Comparison of ENCODE assay signal across 16 cellular contexts in the genomic region with DNA sequence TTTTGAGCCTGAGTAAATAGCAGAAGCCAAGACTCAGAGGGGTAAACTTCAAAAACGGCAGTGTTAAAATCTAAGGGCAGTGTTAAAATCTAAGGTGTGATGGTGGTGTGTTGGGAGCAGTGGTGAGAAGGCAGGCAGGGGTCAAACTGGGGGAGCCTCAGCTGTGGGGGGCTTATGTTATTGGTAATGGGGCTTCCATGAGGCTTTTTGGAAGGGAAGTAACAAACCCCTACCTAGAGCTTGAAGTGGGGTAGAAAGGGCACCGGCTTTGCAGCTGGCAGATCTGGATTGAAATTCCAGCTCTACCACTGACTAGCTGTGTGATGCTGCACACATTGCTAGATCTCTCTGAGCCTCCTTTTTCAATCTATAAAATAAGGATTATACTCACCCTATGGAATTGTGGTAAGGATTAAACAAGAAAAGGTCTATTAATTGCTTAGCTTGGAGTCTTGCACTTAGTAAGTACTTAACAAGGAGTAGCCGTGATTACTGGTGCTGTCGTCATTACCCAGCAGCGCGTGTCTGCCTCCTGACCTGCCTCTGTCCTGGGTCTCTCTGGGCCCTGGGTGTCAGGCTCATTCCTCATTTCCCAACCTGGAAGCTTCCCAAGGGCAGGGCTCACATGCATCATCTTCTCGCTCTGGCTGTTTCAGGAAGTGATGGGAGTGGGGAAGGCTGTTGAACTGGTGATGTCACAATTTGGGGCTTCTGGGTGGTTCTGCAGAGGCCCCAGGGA. TPM values are rescaled to one million over a fixed set of nuclear protein-coding genes. Genes with fewer than 3 reads are reported as not detected.
DNase-seq lines count a peak whose midpoint lies in the region; ATAC-seq, FAIRE-seq and TF ChIP-seq lines count a peak whose summit lies in the region.
"Had no signal": no experiment of that assay in that cellular context is flagged by ENCODE, and none has a peak within 500 bp of the region (broad histone marks: within the 10 kb centered on the region; RNA-seq: fewer than 3 reads in every experiment).

No MANE protein-coding gene starts in this region.

- ATAC-seq in right lobe of liver (peak in 1 of 4 donors; percentile 22), HepG2 (no peak), upper lobe of right lung (no peak), HG03097 (IDR thresholded peaks at IDR 0.05; ENCODE audit: low FRiP score, unreplicated experiment) (no peak)
- ATAC-seq: activated T-cell treated with anti-CD3 and anti-CD28 coated beads, Interleukin-2, amount 50 U/mL, for 72 hours; body of pancreas had no signal

- FAIRE-seq in HepG2 (lab: Jason Lieb, UNC) = no peak

- H2AFZ ChIP-seq in HepG2 (ENCODE audit: low read length) (no peak overlapping the region), mammary epithelial cell (ENCODE audit: low read depth, low read length) (no peak overlapping the region)

- H3K4me2 ChIP-seq in HepG2 (ENCODE audit: low read depth, low read length) = no peak overlapping the region
- H3K4me2 ChIP-seq in mammary epithelial cell (ENCODE audit: insufficient read depth, low read depth, low read length) = no peak overlapping the region

- CTCF ChIA-PET in HepG2 (lab: Yijun Ruan, JAX; ENCODE audit: low intra/inter-chr PET ratio, low total read pairs) = no interaction called here
- CTCF ChIA-PET in mammary epithelial cell (lab: Charles Lee; ENCODE audit: low non-redundant PET) = interaction anchor here (0.6 kb wide), 2 partner anchors 15 to 18 kb away, joined by 3 read pairs; a partner anchor contains a TSS

- H3K27me3 ChIP-seq in right lobe of liver (no peaks in the 10 kb centered on the region), HepG2 (ENCODE audit: control insufficient read depth in 1 of 2, insufficient read depth in 2 of 2, low read length in 2 of 2) (peaks cover 13 to 44% of the 10 kb centered on the region in 2 experiments; a peak in 3 of 5 replicates), mammary epithelial cell (ENCODE audit: insufficient read depth, low read length) (no peaks in the 10 kb centered on the region), upper lobe of right lung (peaks cover 4% of the 10 kb centered on the region)
- H3K27me3 ChIP-seq: body of pancreas, esophagus muscularis mucosa, SJCRH30 had no signal

- TF ChIP-seq EP300 in HepG2 (IDR thresholded peaks at IDR 0.05; ENCODE audit: low read depth in 2 of 2, low read length in 2 of 2) (no peak), HepG2 (CRISPR knock-in tag; IDR thresholded peaks at IDR 0.05; ENCODE audit: borderline replicate concordance) (no peak)

- TF ChIP-seq POLR2A in right lobe of liver (IDR thresholded peaks at IDR 0.05) = no peak
- no peak for TF ChIP-seq POLR2A in HepG2 (IDR thresholded peaks at IDR 0.05; ENCODE audit: insufficient read depth in 1 of 2, low read depth in 2 of 2, low read length in 2 of 2)

- in situ Hi-C loops in HepG2 (cut with HindIII; ENCODE audit: extremely low pct_ligation_motif_present, low pct_unique_long_range_greater_than_20kb) = no loop called here
- in situ Hi-C loops in mammary epithelial cell (cut with MboI; ENCODE audit: low sequenced_read_pairs in 2 of 2) = no loop called here

- TF ChIP-seq CTCF in right lobe of liver (IDR thresholded peaks at IDR 0.05) (no peak), HepG2 (CRISPR knock-in tag; IDR thresholded peaks at IDR 0.05) (no peak), mammary epithelial cell (conservative IDR thresholded peaks at IDR 0.05 in 1 of 2, IDR thresholded peaks at IDR 0.05 in 1 of 2; ENCODE audit: extremely low read depth in 1 of 2, insufficient read depth in 1 of 2, low read depth in 1 of 2, low read length in 2 of 2) (no peak), upper lobe of right lung (IDR thresholded peaks at IDR 0.05) (no peak)

- no peak overlapping the region for H3K27ac ChIP-seq in right lobe of liver
- no peak overlapping the region for H3K27ac ChIP-seq in HepG2 (ENCODE audit: extremely low read length, insufficient read depth, low read length)
- no peak overlapping the region for H3K27ac ChIP-seq in mammary epithelial cell (ENCODE audit: insufficient read depth, low read depth, low read length)
- no peak overlapping the region for H3K27ac ChIP-seq in upper lobe of right lung
- H3K27ac ChIP-seq: esophagus muscularis mucosa, SJCRH30 had no signal

- dilution Hi-C loops in mammary epithelial cell (cut with HindIII; ENCODE audit: low sequenced_read_pairs) = loop anchor here (5.0 to 10.0 kb wide), 5 partner anchors 37 to 294 kb away; no protein-coding TSS in a partner anchor

- H3K4me1 ChIP-seq in right lobe of liver (no peaks in the 10 kb centered on the region), HepG2 (ENCODE audit: insufficient read depth, low read length) (no peaks in the 10 kb centered on the region), mammary epithelial cell (ENCODE audit: insufficient read depth, low read length) (peaks cover 56% of the 10 kb centered on the region), upper lobe of right lung (peaks cover 12% of the 10 kb centered on the region)

- POLR2A ChIA-PET in HepG2 (lab: Yijun Ruan, JAX) = no interaction called here

- no TSS peak for BruUV-seq in HepG2 (replicated peaks; lab: Mats Ljungman, UMichigan)
- BruUV-seq in mammary epithelial cell (replicated peaks; lab: Mats Ljungman, UMichigan) = no TSS peak

- intact Hi-C loops in right lobe of liver (cut with DNase I) = loop anchor here in 1 of 2 donors (5.0 kb wide), 1 partner anchor 43 kb away; no protein-coding TSS in a partner anchor
- intact Hi-C loops in HepG2 (cut with micrococcal nuclease; ENCODE audit: unreplicated experiment) = no loop called here
- intact Hi-C loops in mammary epithelial cell (cut with micrococcal nuclease) = loop anchor here (10.0 kb wide), 1 partner anchor 664 kb away; no protein-coding TSS in a partner anchor
- intact Hi-C loops in upper lobe of right lung (cut with DNase I) = loop anchor here (5.0 kb wide), 1 partner anchor 53 kb away; no protein-coding TSS in a partner anchor

- 0 out of 2 replicates have a peak, but pooled peaks cover 2% of the 10 kb centered on the region for H4K20me1 ChIP-seq in HepG2 (ENCODE audit: insufficient read depth, low read length)
- no peaks in the 10 kb centered on the region for H4K20me1 ChIP-seq in mammary epithelial cell (ENCODE audit: insufficient read depth, low read length)

- DNase-seq in right lobe of liver (peak in 2 of 3 donors; percentile 20 to 34), HepG2 (ENCODE audit: low spot score) (no peak), mammary epithelial cell (peak; percentile 58), glomerular visceral epithelial cell (ENCODE audit: extremely low spot score) (peak; percentile 64), upper lobe of right lung (peak; percentile 57), OCI-M2 (lab: John Stamatoyannopoulos, UW; ENCODE audit: unreplicated experiment) (no peak)
- DNase-seq in activated CD4-positive, alpha-beta T cell treated with anti-CD3 and anti-CD28 coated beads, Interleukin-2, amount 50 U/mL, for 4 hours = no peak
- DNase-seq: activated CD4-positive, CD25-positive, alpha-beta regulatory T cell; activated T-cell treated with anti-CD3 and anti-CD28 coated beads, Interleukin-2, amount 50 U/mL, for 72 hours; NCI-H524; stimulated activated CD4-positive, alpha-beta T cell treated with anti-CD3 and anti-CD28 coated beads, Interleukin-15, amount 100 ng/mL, for 24 hours had no signal

- no peak for TF ChIP-seq RAD21 in HepG2 (CRISPR knock-in tag; IDR thresholded peaks at IDR 0.05)

- H3K36me3 ChIP-seq in right lobe of liver (no peaks in the 10 kb centered on the region), HepG2 (replicated peaks in 1 of 2; ENCODE audit: control insufficient read depth in 1 of 2, insufficient read depth in 2 of 2, low read length in 2 of 2) (no peaks in the 10 kb centered on the region), mammary epithelial cell (ENCODE audit: insufficient read depth, low read length) (no peaks in the 10 kb centered on the region), upper lobe of right lung (no peaks in the 10 kb centered on the region)
- H3K36me3 ChIP-seq: esophagus muscularis mucosa, SJCRH30 had no signal

- no peak overlapping the region for H3K9ac ChIP-seq in HepG2 (ENCODE audit: insufficient read depth, low read depth, low read length)
- no peak overlapping the region for H3K9ac ChIP-seq in mammary epithelial cell (ENCODE audit: insufficient read depth, low read length)

- no peaks in the 10 kb centered on the region for H3K79me2 ChIP-seq in HepG2 (ENCODE audit: insufficient read depth, low read length)
- H3K79me2 ChIP-seq in mammary epithelial cell (ENCODE audit: insufficient read depth, low read length) = no peaks in the 10 kb centered on the region

- H3K4me3 ChIP-seq in right lobe of liver = no peak overlapping the region
- H3K4me3 ChIP-seq in HepG2 (replicated peaks in 1 of 3; ENCODE audit: insufficient read depth in 1 of 3, low read depth in 2 of 3, low read length in 3 of 3) = no peak overlapping the region
- no peak overlapping the region for H3K4me3 ChIP-seq in mammary epithelial cell (replicated peaks in 1 of 3; ENCODE audit: insufficient read depth in 1 of 3, low read depth in 2 of 3, low read length in 3 of 3)
- H3K4me3 ChIP-seq in upper lobe of right lung = no peak overlapping the region
- H3K4me3 ChIP-seq: body of pancreas, esophagus muscularis mucosa, SJCRH30 had no signal

- 37% methylated on average over 5 of the region's 7 CpGs for WGBS in right lobe of liver (ENCODE audit: insufficient coverage, low coverage, low lambda C conversion rate, missing lambda C conversion rate)
- 28% methylated on average over 7 of the region's 7 CpGs for WGBS in HepG2 (ENCODE audit: low lambda C conversion rate)
- whole genome bisulfite sequencing in mammary epithelial cell (ENCODE audit: low coverage, missing lambda C conversion rate) = 88% methylated on average over 7 of the region's 7 CpGs

- H3K9me3 ChIP-seq in right lobe of liver = no peaks in the 10 kb centered on the region
- no peaks in the 10 kb centered on the region for H3K9me3 ChIP-seq in HepG2 (ENCODE audit: low read length)
- H3K9me3 ChIP-seq in mammary epithelial cell (replicated peaks; ENCODE audit: insufficient read depth, low read length) = no peaks in the 10 kb centered on the region
- H3K9me3 ChIP-seq in upper lobe of right lung = no peaks in the 10 kb centered on the region
- H3K9me3 ChIP-seq: body of pancreas, esophagus muscularis mucosa, SJCRH30 had no signal

RNA-seq across cellular contexts. Expression of a gene that starts 18.5 kb away (rescaled TPM):
- total RNA-seq in right lobe of liver (under 1 TPM; 0.09 to 0.51 (median 0.15) TPM), HepG2 (2016; rRNA removed; fragmentation: Illumina TruSeq; extraction: Trizol) (0.27 and 0.58 TPM in 2 replicates), mammary epithelial cell (1 to 10 TPM; 1.8 to 2.7 TPM), upper lobe of right lung (8.6 TPM)
- 0.10 TPM in 1 of 2 replicates, not detected in the other for total RNA-seq in HepG2 (2016; cell fraction: cytosol; rRNA removed; fragmentation: Illumina TruSeq; extraction: Trizol; ENCODE audit: low read depth)
- total RNA-seq in HepG2 (2016; cell fraction: insoluble cytoplasmic fraction; rRNA removed; fragmentation: Illumina TruSeq; extraction: Trizol) = 0.37 and 0.39 TPM in 2 replicates
- total RNA-seq in HepG2 (2016; cell fraction: membrane; rRNA removed; fragmentation: Illumina TruSeq; extraction: Trizol) = 0.34 and 0.38 TPM in 2 replicates
- total RNA-seq in HepG2 (2016; cell fraction: nucleus; rRNA removed; fragmentation: Illumina TruSeq; extraction: Trizol) = 0.41 and 0.53 TPM in 2 replicates
- polyA plus RNA-seq in HepG2 (2011; rRNA removed) (0.53 and 0.76 TPM in 2 replicates), mammary epithelial cell (1.2 TPM)
- 0.43 and 0.69 TPM in 2 replicates for polyA plus RNA-seq in HepG2 (2011; cell fraction: cytosol; rRNA removed)
- 0.71 and 0.74 TPM in 2 replicates for polyA plus RNA-seq in HepG2 (2011; cell fraction: nucleus; rRNA removed)
- 0.08 and 0.25 TPM in 2 replicates for polyA plus RNA-seq in HepG2 (2012)
- 0.09 and 0.11 TPM in 2 replicates for polyA plus RNA-seq in HepG2 (2016; cell fraction: cytosol; fragmentation: Illumina TruSeq; extraction: Trizol; ENCODE audit: low read depth)
- 0.62 and 0.85 TPM in 2 replicates for polyA plus RNA-seq in HepG2 (2016; cell fraction: insoluble cytoplasmic fraction; fragmentation: Illumina TruSeq; extraction: Trizol; ENCODE audit: low read depth)
- 0.37 and 0.48 TPM in 2 replicates for polyA plus RNA-seq in HepG2 (2016; cell fraction: membrane; fragmentation: Illumina TruSeq; extraction: Trizol; ENCODE audit: low read depth)
- polyA plus RNA-seq in HepG2 (2016; cell fraction: nucleus; fragmentation: Illumina TruSeq; extraction: Trizol; ENCODE audit: insufficient read depth, low read depth) = 0.92 and 1.2 TPM in 2 replicates
- 1.4 and 134 TPM in 2 replicates for polyA minus RNA-seq in HepG2 (2011; rRNA and poly(A)+ RNA removed; ENCODE audit: low replicate concordance)
- polyA minus RNA-seq in HepG2 (2011; cell fraction: cytosol; rRNA and poly(A)+ RNA removed) = 0.70 and 1.1 TPM in 2 replicates
- polyA minus RNA-seq in HepG2 (2011; cell fraction: nucleus; rRNA and poly(A)+ RNA removed) = 0.26 and 0.62 TPM in 2 replicates
- not detected for polyA minus RNA-seq in mammary epithelial cell
- total RNA-seq: activated T-cell treated with anti-CD3 and anti-CD28 coated beads, Interleukin-2, amount 50 U/mL, for 72 hours had no signal
- polyA plus RNA-seq: neural cell had no signal

RNA-seq across cellular contexts. Expression of a gene that starts 22.7 kb away (rescaled TPM):
- total RNA-seq in right lobe of liver = 10 to 100 TPM in 3 of 6 experiments, 1 to 10 TPM in 3; 3.4 to 19.2 (median 10.7) TPM
- not detected in 2 replicates for total RNA-seq in HepG2 (2016; rRNA removed; fragmentation: Illumina TruSeq; extraction: Trizol)
- not detected in 2 replicates for total RNA-seq in HepG2 (2016; cell fraction: cytosol; rRNA removed; fragmentation: Illumina TruSeq; extraction: Trizol; ENCODE audit: low read depth)
- not detected in 2 replicates for total RNA-seq in HepG2 (2016; cell fraction: insoluble cytoplasmic fraction; rRNA removed; fragmentation: Illumina TruSeq; extraction: Trizol)
- 0.31 TPM in 1 of 2 replicates, not detected in the other for total RNA-seq in HepG2 (2016; cell fraction: membrane; rRNA removed; fragmentation: Illumina TruSeq; extraction: Trizol)
- total RNA-seq in HepG2 (2016; cell fraction: nucleus; rRNA removed; fragmentation: Illumina TruSeq; extraction: Trizol) = not detected in 2 replicates
- polyA plus RNA-seq in HepG2 (2011; rRNA removed) = 0.83 TPM in 1 of 2 replicates, not detected in the other
- 0.47 and 1.2 TPM in 2 replicates for polyA plus RNA-seq in HepG2 (2011; cell fraction: cytosol; rRNA removed)
- not detected in 2 replicates for polyA plus RNA-seq in HepG2 (2011; cell fraction: nucleus; rRNA removed)
- not detected in 2 replicates for polyA plus RNA-seq in HepG2 (2012)
- 0.34 TPM in 1 of 2 replicates, not detected in the other for polyA plus RNA-seq in HepG2 (2016; cell fraction: cytosol; fragmentation: Illumina TruSeq; extraction: Trizol; ENCODE audit: low read depth)
- not detected in 2 replicates for polyA plus RNA-seq in HepG2 (2016; cell fraction: insoluble cytoplasmic fraction; fragmentation: Illumina TruSeq; extraction: Trizol; ENCODE audit: low read depth)
- polyA plus RNA-seq in HepG2 (2016; cell fraction: membrane; fragmentation: Illumina TruSeq; extraction: Trizol; ENCODE audit: low read depth) = not detected in 2 replicates
- polyA plus RNA-seq in HepG2 (2016; cell fraction: nucleus; fragmentation: Illumina TruSeq; extraction: Trizol; ENCODE audit: insufficient read depth, low read depth) = not detected in 2 replicates
- 646 TPM in 1 of 2 replicates, not detected in the other for polyA minus RNA-seq in HepG2 (2011; rRNA and poly(A)+ RNA removed; ENCODE audit: low replicate concordance)
- polyA minus RNA-seq in HepG2 (2011; cell fraction: cytosol; rRNA and poly(A)+ RNA removed) = 4.2 and 7.9 TPM in 2 replicates
- polyA minus RNA-seq in HepG2 (2011; cell fraction: nucleus; rRNA and poly(A)+ RNA removed) = 1.5 and 2.7 TPM in 2 replicates
- total RNA-seq in mammary epithelial cell = 1,000 to 10,000 TPM; 2,215 to 3,387 TPM
- 3,281 TPM for polyA plus RNA-seq in mammary epithelial cell
- polyA minus RNA-seq in mammary epithelial cell = 4,390 TPM
- 664 TPM for total RNA-seq in upper lobe of right lung
- polyA plus RNA-seq: neural cell had no signal

Comparison
In these comparisons a context has a peak if more than half of its experiments do, and no peak if none do; other contexts are left out.
1. DNase-seq: peak in right lobe of liver (2 of 3), mammary epithelial cell (single experiment), glomerular visceral epithelial cell (single experiment) and upper lobe of right lung (single experiment); none in HepG2 (single experiment), OCI-M2 (single experiment) and activated CD4-positive, alpha-beta T cell treated with anti-CD3 and anti-CD28 coated beads, Interleukin-2, amount 50 U/mL, for 4 hours (0 of 2).
2. RNA of a gene that starts 22.7 kb away (total RNA-seq): 2,215 to 3,387 TPM in mammary epithelial cell and 664 TPM in upper lobe of right lung (single experiment); 3.4 to 19.2 TPM in right lobe of liver and 0.31 TPM in HepG2; every median in the first group is over 10 times any median in the second.